ENCODE assay signal across 24 cellular contexts in the genomic region with DNA sequence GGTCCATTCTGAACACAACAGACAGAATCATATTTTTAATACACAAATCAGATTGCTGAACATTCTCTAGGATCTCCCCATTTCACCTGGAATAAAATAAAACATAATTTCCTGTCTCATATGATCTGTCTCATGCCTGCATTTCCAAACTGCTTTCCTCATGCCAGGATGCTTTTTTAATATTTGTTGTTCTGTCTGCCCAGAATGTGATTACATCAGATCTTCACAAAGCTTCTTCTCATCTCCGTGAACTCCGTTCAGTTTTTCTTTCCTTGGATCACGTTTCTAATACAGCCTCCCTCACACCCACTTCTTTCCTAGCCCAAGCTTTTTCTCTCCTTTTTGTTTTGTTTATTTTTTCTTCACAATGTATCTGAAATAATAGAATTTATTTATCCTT.
"Had no signal": no experiment of that assay in that cellular context is flagged by ENCODE, and none has a peak within 500 bp of the region (broad histone marks: within the 10 kb centered on the region; RNA-seq: fewer than 3 reads in every experiment).

No MANE protein-coding gene starts in this region.

- H2AFZ ChIP-seq: parathyroid adenoma had no signal

- ATAC-seq: activated CD8-positive, alpha-beta T cell treated with anti-CD3 and anti-CD28 coated beads for 36 hours; body of pancreas; left ventricle myocardium superior; naive thymus-derived CD4-positive, alpha-beta T cell; psoas muscle had no signal

- H3K36me3 ChIP-seq: cardiac muscle cell, colonic mucosa, transverse colon, WERI-Rb-1 had no signal

- H3K4me3 ChIP-seq: body of pancreas, cardiac muscle cell, colonic mucosa, psoas muscle, testis, transverse colon had no signal

- H3K9me3 ChIP-seq: body of pancreas, colonic mucosa, psoas muscle, testis, transverse colon had no signal

- H3K27ac ChIP-seq: body of pancreas, cardiac muscle cell, colonic mucosa, parathyroid adenoma, psoas muscle, testis, transverse colon, WERI-Rb-1 had no signal

- H3K9ac ChIP-seq: parathyroid adenoma had no signal

- H3K27me3 ChIP-seq: body of pancreas, cardiac muscle cell, colonic mucosa, testis, transverse colon had no signal

- H3K4me1 ChIP-seq: body of pancreas, colonic mucosa, parathyroid adenoma, psoas muscle, testis, transverse colon had no signal

- DNase-seq: activated CD4-positive, alpha-beta T cell treated with anti-CD3 and anti-CD28 coated beads, Interleukin-2, amount 10 ng/mL, durations not matched to agents 7 days and 5 days; activated CD4-positive, CD25-positive, alpha-beta regulatory T cell treated with anti-CD3 and anti-CD28 coated beads, Interleukin-2, amount 50 U/mL, for 72 hours; activated CD8-positive, alpha-beta T cell treated with anti-CD3 and anti-CD28 coated beads for 36 hours; activated naive CD4-positive, alpha-beta T cell; activated T-cell treated with anti-CD3 and anti-CD28 coated beads, Interleukin-2, amount 50 U/mL, for 48 hours; body of pancreas; cerebellar nuclear complex; colonic mucosa; effector CD8-positive, alpha-beta T cell; glutamatergic neuron; left cardiac atrium; left ventricle myocardium superior; midbrain; naive thymus-derived CD4-positive, alpha-beta T cell; psoas muscle; stimulated activated CD4-positive, alpha-beta T cell treated with anti-CD3 and anti-CD28 coated beads, Interleukin-2, amount 100 ng/mL, for 48 hours; stimulated activated naive CD4-positive, alpha-beta T cell treated with Interleukin-2 at 50 U/mL for 16 hours; SW 1271; T-helper 9 cell; testis; transverse colon; WERI-Rb-1 had no signal

- H3K79me2 ChIP-seq: parathyroid adenoma had no signal
